9 cellular contexts compared by ENCODE assay signal in the genomic region with DNA sequence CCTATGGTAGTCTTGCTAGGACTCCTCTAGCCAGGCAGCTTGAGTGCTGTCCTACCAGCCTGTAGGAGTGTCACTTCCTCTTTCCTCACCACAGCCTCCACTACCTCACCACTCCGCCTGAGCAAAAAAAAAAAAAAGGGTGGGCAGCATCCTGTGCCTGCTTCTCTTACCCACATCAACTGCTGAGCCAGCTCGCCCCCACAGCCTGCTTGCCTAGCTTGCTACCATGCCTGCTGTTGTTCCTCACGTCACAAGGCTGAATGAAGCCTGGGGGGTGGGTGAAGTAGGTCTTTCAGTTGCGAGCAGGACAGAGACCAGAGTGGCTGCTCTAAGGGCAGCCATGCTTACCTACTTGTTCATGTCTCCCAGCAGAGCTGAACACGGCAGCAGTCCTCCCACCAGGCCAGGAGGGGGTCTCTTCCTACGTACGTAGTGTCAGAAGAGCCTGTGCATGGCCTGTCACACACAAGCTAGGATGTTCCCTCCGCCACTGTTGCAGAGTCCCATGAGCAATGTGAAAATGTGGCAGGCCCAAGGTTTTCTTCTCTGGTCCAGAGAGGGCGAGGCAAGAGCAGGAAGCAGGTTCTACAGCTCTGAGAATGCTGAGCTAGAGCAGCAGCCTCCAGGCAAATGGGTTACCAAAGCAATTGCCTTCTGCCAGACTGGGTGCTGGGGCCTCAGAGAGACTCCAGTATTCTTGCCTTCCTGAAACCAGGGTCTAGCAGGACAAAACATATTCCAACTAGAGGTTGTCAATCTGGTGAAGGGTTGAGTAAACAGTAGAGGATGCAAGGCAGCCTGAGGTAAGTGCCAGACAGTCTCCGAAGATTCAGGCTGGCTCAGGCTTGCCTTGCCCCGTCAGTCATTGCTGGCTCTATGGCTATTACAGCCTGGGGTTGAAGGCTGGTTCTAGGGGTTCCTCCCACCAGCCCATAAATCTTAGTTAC. TPM values are rescaled to one million over a fixed set of nuclear protein-coding genes. Genes with fewer than 3 reads are reported as not detected.
DNase-seq lines count a peak whose midpoint lies in the region; ATAC-seq, FAIRE-seq and TF ChIP-seq lines count a peak whose summit lies in the region.
"Had no signal": no experiment of that assay in that cellular context is flagged by ENCODE, and none has a peak within 500 bp of the region (broad histone marks: within the 10 kb centered on the region; RNA-seq: fewer than 3 reads in every experiment).

No MANE protein-coding gene starts in this region.

- peak overlapping the region; percentile 77 for H3K27ac ChIP-seq in CD8-positive, alpha-beta memory T cell (ENCODE audit: low read depth, low read length)
- H3K27ac ChIP-seq in KMS-11: peak overlapping the region; percentile 66
- peak overlapping the region; percentile 3 to 88 for H3K27ac ChIP-seq in small intestine (ENCODE audit: low read depth in 1 of 2, low read length in 1 of 2)

- H3K4me3 ChIP-seq in CD8-positive, alpha-beta memory T cell (ENCODE audit: low read length): peak overlapping the region; percentile 57
- H3K4me3 ChIP-seq in KMS-11 (IDR thresholded peaks at IDR 0.05; ENCODE audit: insufficient read depth, low read depth, low read length): no peak overlapping the region
- H3K4me3 ChIP-seq in small intestine (ENCODE audit: low read depth in 1 of 2, low read length in 2 of 2): no peak overlapping the region

- peak overlapping the region; percentile 95 to 100 (median 100) for H3K27ac Mint-ChIP-seq in CD8-positive, alpha-beta memory T cell
- H3K27ac Mint-ChIP-seq in activated CD8-positive, alpha-beta T cell treated with anti-CD3 and anti-CD28 coated beads, Interleukin-2, amount 10 ng/mL, durations not matched to agents 7 days and 5 days: peak overlapping the region; percentile 99

- no peaks in the 10 kb centered on the region for H3K27me3 ChIP-seq in CD8-positive, alpha-beta memory T cell (ENCODE audit: insufficient read depth, low read length, poor library complexity, severe bottlenecking)
- H3K27me3 ChIP-seq in KMS-11 (ENCODE audit: insufficient read depth, low read depth) (no peaks in the 10 kb centered on the region), small intestine (ENCODE audit: control insufficient read depth in 2 of 2, insufficient read depth in 2 of 2, low read length in 2 of 2) (no peaks in the 10 kb centered on the region)

- WGBS in small intestine, 3 donors: 60 to 82% (median 71%) methylated on average over 10 to 11 of the region's 11 CpGs

- H3K9me3 Mint-ChIP-seq in CD8-positive, alpha-beta memory T cell: peaks cover 0 to 2% (median 0%) of the 10 kb centered on the region in 5 donors
- no peaks in the 10 kb centered on the region for H3K9me3 Mint-ChIP-seq in activated CD8-positive, alpha-beta T cell treated with anti-CD3 and anti-CD28 coated beads, Interleukin-2, amount 10 ng/mL, durations not matched to agents 7 days and 5 days (ENCODE audit: insufficient read depth)

- peak overlapping the region; percentile 76 to 92 (median 89) for H3K4me3 Mint-ChIP-seq in CD8-positive, alpha-beta memory T cell
- H3K4me3 Mint-ChIP-seq in activated CD8-positive, alpha-beta T cell treated with anti-CD3 and anti-CD28 coated beads, Interleukin-2, amount 10 ng/mL, durations not matched to agents 7 days and 5 days: peak overlapping the region; percentile 77

- FAIRE-seq in small intestine (lab: Jason Lieb, UNC): no peak
- FAIRE-seq in D721Med (lab: Jason Lieb, UNC): no peak
- FAIRE-seq: frontal cortex had no signal

- TF ChIP-seq CTCF in KMS-11 (conservative IDR thresholded peaks at IDR 0.05; ENCODE audit: low read depth, low read length) (no peak), D721Med (IDR thresholded peaks at IDR 0.05; ENCODE audit: insufficient read depth, missing control alignments) (no peak)

- peaks cover 0 to 84% (median 31%) of the 10 kb centered on the region in 3 donors for H3K36me3 Mint-ChIP-seq in CD8-positive, alpha-beta memory T cell
- H3K36me3 Mint-ChIP-seq in activated CD8-positive, alpha-beta T cell treated with anti-CD3 and anti-CD28 coated beads, Interleukin-2, amount 10 ng/mL, durations not matched to agents 7 days and 5 days (ENCODE audit: low read depth): peaks cover 93% of the 10 kb centered on the region

- H4K20me1 ChIP-seq in KMS-11 (ENCODE audit: insufficient read depth): no peaks in the 10 kb centered on the region

- no peaks in the 10 kb centered on the region for H3K79me2 ChIP-seq in KMS-11 (ENCODE audit: insufficient read depth, low read depth)

- CTCF ChIA-PET in CD8-positive, alpha-beta memory T cell (lab: Charles Lee): interaction anchor here (0.6 to 14.4 kb wide), 13 partner anchors 10 to 86 kb away, joined by 3 to 156 read pairs (median 9); a partner anchor contains a TSS
- CTCF ChIA-PET in activated CD8-positive, alpha-beta T cell treated with anti-CD3 and anti-CD28 coated beads, Interleukin-2, amount 10 ng/mL, durations not matched to agents 7 days and 5 days (lab: Charles Lee): interaction anchor here (0.7 to 6.8 kb wide), 16 partner anchors 8 to 87 kb away, joined by 3 to 66 read pairs (median 10); a partner anchor contains a TSS

- ATAC-seq in GM21529 (IDR thresholded peaks at IDR 0.05; ENCODE audit: unreplicated experiment) (peak; percentile 93), esophagus mucosa (peak; percentile 76)
- peak; percentile 88 for ATAC-seq in activated CD8-positive, alpha-beta T cell treated with anti-CD3 and anti-CD28 coated beads, Interleukin-2, amount 10 ng/mL, durations not matched to agents 7 days and 5 days

- H3K27me3 Mint-ChIP-seq in CD8-positive, alpha-beta memory T cell: peaks cover 0 to 2% of the 10 kb centered on the region in 2 donors
- no peaks in the 10 kb centered on the region for H3K27me3 Mint-ChIP-seq in activated CD8-positive, alpha-beta T cell treated with anti-CD3 and anti-CD28 coated beads, Interleukin-2, amount 10 ng/mL, durations not matched to agents 7 days and 5 days (ENCODE audit: low read depth)

- DNase-seq in CD8-positive, alpha-beta memory T cell: peak; percentile 70 to 95 (median 94)
- DNase-seq in activated CD8-positive, alpha-beta T cell treated with anti-CD3 and anti-CD28 coated beads, Interleukin-2, amount 10 ng/mL, durations not matched to agents 7 days and 5 days: peak; percentile 90
- DNase-seq in small intestine: peak; percentile 58
- DNase-seq in epidermal melanocyte (ENCODE audit: insufficient read length, low spot score): no peak
- DNase-seq in D721Med (ENCODE audit: insufficient read length, low spot score): no peak

- no peaks in the 10 kb centered on the region for H3K9me3 ChIP-seq in CD8-positive, alpha-beta memory T cell (ENCODE audit: low read length)
- no peaks in the 10 kb centered on the region for H3K9me3 ChIP-seq in small intestine (ENCODE audit: control insufficient read depth, low read depth)

- peaks cover 92% of the 10 kb centered on the region for H3K4me1 ChIP-seq in CD8-positive, alpha-beta memory T cell (ENCODE audit: insufficient read depth, low read length)
- H3K4me1 ChIP-seq in KMS-11 (ENCODE audit: low read depth, poor library complexity, severe bottlenecking) (peaks cover 33% of the 10 kb centered on the region), small intestine (ENCODE audit: control insufficient read depth in 2 of 2, insufficient read depth in 1 of 2, low read depth in 1 of 2, low read length in 1 of 2) (no peaks in the 10 kb centered on the region)

- H3K4me2 ChIP-seq in KMS-11: peak overlapping the region; percentile 48; the same call in 1 of the 2 replicates

- H3K36me3 ChIP-seq in CD8-positive, alpha-beta memory T cell (ENCODE audit: insufficient read depth, low read length): peaks cover 45% of the 10 kb centered on the region
- H3K36me3 ChIP-seq in KMS-11 (ENCODE audit: insufficient read depth): peaks cover 6% of the 10 kb centered on the region; the same call in 1 of the 2 replicates
- peaks cover 23 to 33% of the 10 kb centered on the region in 2 donors for H3K36me3 ChIP-seq in small intestine (ENCODE audit: control insufficient read depth in 2 of 2, insufficient read depth in 2 of 2, low read length in 2 of 2)

- H3K9ac ChIP-seq in KMS-11: no peak overlapping the region

- H3K4me1 Mint-ChIP-seq in CD8-positive, alpha-beta memory T cell: peaks cover 77 to 96% (median 93%) of the 10 kb centered on the region in 3 donors
- peaks cover 95% of the 10 kb centered on the region for H3K4me1 Mint-ChIP-seq in activated CD8-positive, alpha-beta T cell treated with anti-CD3 and anti-CD28 coated beads, Interleukin-2, amount 10 ng/mL, durations not matched to agents 7 days and 5 days (ENCODE audit: low read depth)

- POLR2A ChIA-PET in CD8-positive, alpha-beta memory T cell (lab: Charles Lee): interaction anchor here (0.6 to 4.8 kb wide), 14 partner anchors 9 to 225 kb away, joined by 3 to 86 read pairs (median 8); a partner anchor contains a TSS
- POLR2A ChIA-PET in activated CD8-positive, alpha-beta T cell treated with anti-CD3 and anti-CD28 coated beads, Interleukin-2, amount 10 ng/mL, durations not matched to agents 7 days and 5 days (lab: Charles Lee): interaction anchor here (0.8 to 20.7 kb wide), 8 partner anchors 10 to 33 kb away, joined by 4 to 400 read pairs (median 16); a partner anchor contains a TSS

- no peak overlapping the region for H2AFZ ChIP-seq in KMS-11 (ENCODE audit: low read depth)

RNA-seq across cellular contexts. Expression of a gene that starts 8.0 kb away (rescaled TPM):
- total RNA-seq in CD8-positive, alpha-beta memory T cell: 10 to 100 TPM; 56.6 to 60.8 TPM
- 81.8 TPM for polyA plus RNA-seq in CD8-positive, alpha-beta memory T cell
- 10 to 100 TPM; 90.7 to 91.9 TPM for total RNA-seq in activated CD8-positive, alpha-beta T cell treated with anti-CD3 and anti-CD28 coated beads, Interleukin-2, amount 10 ng/mL, durations not matched to agents 7 days and 5 days
- total RNA-seq in esophagus mucosa: 9.5 TPM
- 1 to 10 TPM; 1.8 to 9.3 (median 8.4) TPM for polyA plus RNA-seq in small intestine

RNA-seq across cellular contexts. Expression of a gene that starts 14.6 kb away (rescaled TPM):
- total RNA-seq in CD8-positive, alpha-beta memory T cell: 100 to 1,000 TPM in 1 of 2 experiments, 10 to 100 TPM in 1; 98.2 to 101 TPM
- 138 TPM for polyA plus RNA-seq in CD8-positive, alpha-beta memory T cell
- 100 to 1,000 TPM; 154 to 162 TPM for total RNA-seq in activated CD8-positive, alpha-beta T cell treated with anti-CD3 and anti-CD28 coated beads, Interleukin-2, amount 10 ng/mL, durations not matched to agents 7 days and 5 days
- total RNA-seq in esophagus mucosa: 37.4 TPM
- 10 to 100 TPM; 47.6 to 54.1 (median 53.8) TPM for polyA plus RNA-seq in small intestine

RNA-seq across cellular contexts. Expression of a gene that starts 24.9 kb away (rescaled TPM):
- 100 to 1,000 TPM; 133 to 140 TPM for total RNA-seq in CD8-positive, alpha-beta memory T cell
- polyA plus RNA-seq in CD8-positive, alpha-beta memory T cell: 133 TPM
- total RNA-seq in activated CD8-positive, alpha-beta T cell treated with anti-CD3 and anti-CD28 coated beads, Interleukin-2, amount 10 ng/mL, durations not matched to agents 7 days and 5 days: 100 to 1,000 TPM; 131 TPM
- 52.2 TPM for total RNA-seq in esophagus mucosa
- 10 to 100 TPM; 25.9 to 43.8 (median 28.4) TPM for polyA plus RNA-seq in small intestine

RNA-seq across cellular contexts. Expression of a gene that starts 28.1 kb away (rescaled TPM):
- total RNA-seq in CD8-positive, alpha-beta memory T cell: under 1 TPM; 0.16 to 0.22 TPM
- polyA plus RNA-seq in CD8-positive, alpha-beta memory T cell: 0.16 TPM
- under 1 TPM; 0.52 to 0.79 TPM for total RNA-seq in activated CD8-positive, alpha-beta T cell treated with anti-CD3 and anti-CD28 coated beads, Interleukin-2, amount 10 ng/mL, durations not matched to agents 7 days and 5 days
- 0.04 TPM for total RNA-seq in esophagus mucosa
- under 1 TPM in 1 of 3 donors, not detected in 2; 0.12 TPM for polyA plus RNA-seq in small intestine
- total RNA-seq: frontal cortex had no signal

RNA-seq across cellular contexts. Expression of a gene that starts 34.0 kb away (rescaled TPM):
- 10 to 100 TPM; 21.2 to 21.4 TPM for total RNA-seq in CD8-positive, alpha-beta memory T cell
- polyA plus RNA-seq in CD8-positive, alpha-beta memory T cell: 9.7 TPM
- 10 to 100 TPM; 24.7 to 25.6 TPM for total RNA-seq in activated CD8-positive, alpha-beta T cell treated with anti-CD3 and anti-CD28 coated beads, Interleukin-2, amount 10 ng/mL, durations not matched to agents 7 days and 5 days
- total RNA-seq in esophagus mucosa: 7.2 TPM
- 100 to 1,000 TPM in 2 of 3 donors, 10 to 100 TPM in 1; 97.5 to 167 (median 159) TPM for polyA plus RNA-seq in small intestine

Comparison
In these comparisons a context has a peak if more than half of its experiments do, and no peak if none do; other contexts are left out.
1. DNase-seq: peak in CD8-positive, alpha-beta memory T cell (5 of 5), activated CD8-positive, alpha-beta T cell treated with anti-CD3 and anti-CD28 coated beads, Interleukin-2, amount 10 ng/mL, durations not matched to agents 7 days and 5 days (single experiment) and small intestine (single experiment); none in epidermal melanocyte (single experiment) and D721Med (single experiment).
2. Peak in every context shown above with its lines, with median percentiles within 50 percentile points of each other: H3K27ac ChIP-seq and ATAC-seq.